In the genomic region with DNA sequence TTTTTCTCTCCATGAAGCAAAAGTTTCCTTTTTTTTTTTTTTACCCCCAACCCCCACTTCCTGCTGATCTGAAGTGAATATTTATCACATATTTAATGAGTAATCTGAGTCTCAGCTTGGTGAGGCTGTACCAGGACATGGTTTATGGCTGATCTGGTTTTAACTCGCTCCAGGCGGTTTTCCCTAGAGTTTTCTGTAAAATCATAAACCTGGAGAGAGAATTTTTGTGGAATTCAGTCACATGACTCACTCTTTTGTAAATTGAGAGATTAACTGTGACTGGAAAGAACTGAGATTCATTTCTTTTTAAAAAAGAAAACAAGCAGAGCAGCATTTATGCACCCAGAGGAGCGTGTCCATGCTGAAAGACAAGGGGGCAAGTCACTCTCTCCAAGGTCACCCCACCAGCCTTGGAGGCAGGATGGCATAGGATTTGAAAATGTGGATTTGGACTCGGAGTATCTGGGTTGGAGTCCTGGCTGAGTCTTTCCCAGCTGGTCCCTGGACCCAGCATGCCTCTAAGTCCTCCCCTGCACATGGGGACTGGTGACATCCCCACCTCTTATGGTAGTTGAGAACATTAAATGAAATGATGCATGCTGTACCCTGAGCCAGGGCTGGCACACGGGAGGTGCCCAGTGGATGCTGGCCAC, we compare ENCODE assay signal across 9 cellular contexts.
DNase-seq lines count a peak whose midpoint lies in the region; ATAC-seq and TF ChIP-seq lines count a peak whose summit lies in the region.
"Had no signal": no experiment of that assay in that cellular context is flagged by ENCODE, and none has a peak within 500 bp of the region (broad histone marks: within the 10 kb centered on the region; RNA-seq: fewer than 3 reads in every experiment).

No MANE protein-coding gene starts in this region.

- H2AFZ ChIP-seq in SK-N-SH (ENCODE audit: low read depth): peak overlapping the region; percentile 54; the same call in 1 of the 2 replicates

- CTCF ChIA-PET in SK-N-SH (lab: Yijun Ruan, JAX): no interaction called here
- CTCF ChIA-PET in CD4-positive, alpha-beta memory T cell (lab: Charles Lee; ENCODE audit: partially characterized antibody): no interaction called here

- TF ChIP-seq RAD21 in SK-N-SH (IDR thresholded peaks at IDR 0.05; ENCODE audit: low read length): no peak

- no peaks in the 10 kb centered on the region for H4K20me1 ChIP-seq in SK-N-SH (ENCODE audit: insufficient read depth)

- peak overlapping the region; percentile 71 for H3K4me2 ChIP-seq in SK-N-SH

- intact Hi-C loops in CD4-positive, alpha-beta memory T cell (cut with micrococcal nuclease): no loop called here

- no peaks in the 10 kb centered on the region for H3K27me3 ChIP-seq in SK-N-SH (ENCODE audit: insufficient read depth)
- no peaks in the 10 kb centered on the region for H3K27me3 ChIP-seq in CD4-positive, alpha-beta memory T cell (ENCODE audit: insufficient read depth, low read length)

- H3K27ac Mint-ChIP-seq in T-helper 17 cell: no peak overlapping the region
- no peak overlapping the region for H3K27ac Mint-ChIP-seq in CD4-positive, alpha-beta memory T cell

- H3K27me3 Mint-ChIP-seq in T-helper 17 cell: peaks cover 15% of the 10 kb centered on the region
- H3K27me3 Mint-ChIP-seq in CD4-positive, alpha-beta memory T cell: peaks cover 0 to 2% of the 10 kb centered on the region in 2 donors

- ATAC-seq in T-helper 17 cell: no peak
- no peak for ATAC-seq in GM18867 (IDR thresholded peaks at IDR 0.05; ENCODE audit: unreplicated experiment)

- peaks cover 62% of the 10 kb centered on the region for H3K79me2 ChIP-seq in SK-N-SH (ENCODE audit: insufficient read depth)

- peaks cover 2% of the 10 kb centered on the region for H3K36me3 Mint-ChIP-seq in T-helper 17 cell (ENCODE audit: low read depth)
- no peaks in the 10 kb centered on the region for H3K36me3 Mint-ChIP-seq in CD4-positive, alpha-beta memory T cell

- peaks cover 41% of the 10 kb centered on the region for H3F3A ChIP-seq in SK-N-SH (replicated peaks; ENCODE audit: insufficient read depth)

- H3K9me2 ChIP-seq in SK-N-SH: no peaks in the 10 kb centered on the region

- 0 out of 4 replicates have a peak overlapping the region, but pooled peaks of 1 of the 2 experiments have one; percentile 24 for H3K4me3 ChIP-seq in SK-N-SH (ENCODE audit: low read depth in 2 of 2, low read length in 1 of 2)
- H3K4me3 ChIP-seq in fibroblast of villous mesenchyme (ENCODE audit: low read depth, low read length): peak overlapping the region; percentile 17
- no peak overlapping the region for H3K4me3 ChIP-seq in CD4-positive, alpha-beta memory T cell (ENCODE audit: low read length in 2 of 2)

- no peak for TF ChIP-seq CTCF in SK-N-SH (IDR thresholded peaks at IDR 0.05)
- no peak for TF ChIP-seq CTCF in fibroblast of villous mesenchyme (IDR thresholded peaks at IDR 0.05; ENCODE audit: insufficient read depth, low read depth, low read length)

- H3K9ac ChIP-seq in SK-N-SH: peak overlapping the region; percentile 57; the same call in 1 of the 2 replicates

- no peaks in the 10 kb centered on the region for H3K9me3 Mint-ChIP-seq in CD4-positive, alpha-beta memory T cell

- H3K4me1 Mint-ChIP-seq in T-helper 17 cell: peaks cover 2% of the 10 kb centered on the region
- H3K4me1 Mint-ChIP-seq in CD4-positive, alpha-beta memory T cell: no peaks in the 10 kb centered on the region

- 12% methylated on average over 3 of the region's 5 CpGs for WGBS in SK-N-SH (ENCODE audit: low lambda C conversion rate)

- POLR2A ChIA-PET in SK-N-SH (lab: Yijun Ruan, JAX): no interaction called here
- POLR2A ChIA-PET in CD4-positive, alpha-beta memory T cell (lab: Charles Lee; ENCODE audit: partially characterized antibody): no interaction called here

- DNase-seq in ELR (ENCODE audit: low read depth): peak; percentile 95
- no peak for DNase-seq in SK-N-SH
- peak; percentile 94 for DNase-seq in fibroblast of villous mesenchyme (ENCODE audit: low read depth)
- DNase-seq in renal cortical epithelial cell (ENCODE audit: low read depth): peak; percentile 97
- DNase-seq in T-helper 17 cell: no peak
- DNase-seq in stimulated activated CD4-positive, alpha-beta T cell treated with anti-CD3 and anti-CD28 coated beads, Interleukin-4, amount 100 ng/mL, for 1 hour: no peak
- no peak for DNase-seq in CD4-positive, alpha-beta memory T cell
- DNase-seq: substantia nigra had no signal

- H3K4me1 ChIP-seq in SK-N-SH (ENCODE audit: control insufficient read depth in 1 of 2, insufficient read depth in 2 of 2, low read depth in 1 of 2, low read length in 1 of 2): peaks cover 25 to 43% of the 10 kb centered on the region in 2 experiments
- H3K4me1 ChIP-seq in CD4-positive, alpha-beta memory T cell (ENCODE audit: insufficient read depth, low read length): no peaks in the 10 kb centered on the region

- TF ChIP-seq EP300 in SK-N-SH (IDR thresholded peaks at IDR 0.05; ENCODE audit: borderline replicate concordance in 1 of 2, low read depth in 1 of 2, low read length in 1 of 2): 0 out of 4 replicates have a peak, but pooled peaks of 1 of the 2 experiments have one; percentile 10

- no peak overlapping the region for H3K4me3 Mint-ChIP-seq in T-helper 17 cell
- no peak overlapping the region for H3K4me3 Mint-ChIP-seq in CD4-positive, alpha-beta memory T cell

- H3K9me3 ChIP-seq in SK-N-SH: no peaks in the 10 kb centered on the region
- no peaks in the 10 kb centered on the region for H3K9me3 ChIP-seq in T-helper 17 cell (ENCODE audit: control insufficient read depth, low read length, poor library complexity, severe bottlenecking)
- no peaks in the 10 kb centered on the region for H3K9me3 ChIP-seq in CD4-positive, alpha-beta memory T cell (ENCODE audit: control insufficient read depth in 1 of 2, low read length in 2 of 2)

- H3K36me3 ChIP-seq in SK-N-SH (replicated peaks in 1 of 2; ENCODE audit: control insufficient read depth in 1 of 2, insufficient read depth in 2 of 2, low read length in 1 of 2): peaks cover 0 to 11% of the 10 kb centered on the region in 2 experiments
- no peaks in the 10 kb centered on the region for H3K36me3 ChIP-seq in CD4-positive, alpha-beta memory T cell (ENCODE audit: insufficient read depth, low read length)

- peak overlapping the region; percentile 78 for H3K27ac ChIP-seq in SK-N-SH (ENCODE audit: low read depth in 2 of 2, low read length in 1 of 2)
- no peak overlapping the region for H3K27ac ChIP-seq in CD4-positive, alpha-beta memory T cell (ENCODE audit: low read depth, low read length)

TF ChIP-seq in SK-N-SH, 30 proteins besides CTCF, POLR2A, EP300 and RAD21:
- TF ChIP-seq, protein P1, sequence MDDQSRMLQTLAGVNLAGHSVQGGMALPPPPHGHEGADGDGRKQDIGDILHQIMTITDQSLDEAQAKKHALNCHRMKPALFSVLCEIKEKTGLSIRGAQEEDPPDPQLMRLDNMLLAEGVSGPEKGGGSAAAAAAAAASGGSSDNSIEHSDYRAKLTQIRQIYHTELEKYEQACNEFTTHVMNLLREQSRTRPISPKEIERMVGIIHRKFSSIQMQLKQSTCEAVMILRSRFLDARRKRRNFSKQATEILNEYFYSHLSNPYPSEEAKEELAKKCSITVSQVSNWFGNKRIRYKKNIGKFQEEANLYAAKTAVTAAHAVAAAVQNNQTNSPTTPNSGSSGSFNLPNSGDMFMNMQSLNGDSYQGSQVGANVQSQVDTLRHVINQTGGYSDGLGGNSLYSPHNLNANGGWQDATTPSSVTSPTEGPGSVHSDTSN (IDR thresholded peaks at IDR 0.05): peak; percentile 55
- TF ChIP-seq TCF12 (IDR thresholded peaks at IDR 0.05) (peak; percentile 33; the same call in 1 of the 2 replicates), FOSL2 (IDR thresholded peaks at IDR 0.05; ENCODE audit: borderline replicate concordance, low read depth) (peak; percentile 31; the same call in 1 of the 2 replicates), NFIC (IDR thresholded peaks at IDR 0.05; ENCODE audit: borderline replicate concordance) (no peak)
- TF ChIP-seq, protein P2, sequence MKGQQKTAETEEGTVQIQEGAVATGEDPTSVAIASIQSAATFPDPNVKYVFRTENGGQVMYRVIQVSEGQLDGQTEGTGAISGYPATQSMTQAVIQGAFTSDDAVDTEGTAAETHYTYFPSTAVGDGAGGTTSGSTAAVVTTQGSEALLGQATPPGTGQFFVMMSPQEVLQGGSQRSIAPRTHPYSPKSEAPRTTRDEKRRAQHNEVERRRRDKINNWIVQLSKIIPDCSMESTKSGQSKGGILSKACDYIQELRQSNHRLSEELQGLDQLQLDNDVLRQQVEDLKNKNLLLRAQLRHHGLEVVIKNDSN (IDR thresholded peaks at IDR 0.05; ENCODE audit: borderline replicate concordance, low read depth): peak; percentile 75

Comparison
In these comparisons a context has a peak if more than half of its experiments do, and no peak if none do; other contexts are left out.
1. DNase-seq: peak in ELR (single experiment), fibroblast of villous mesenchyme (single experiment) and renal cortical epithelial cell (single experiment); none in SK-N-SH (single experiment), T-helper 17 cell (0 of 3), stimulated activated CD4-positive, alpha-beta T cell treated with anti-CD3 and anti-CD28 coated beads, Interleukin-4, amount 100 ng/mL, for 1 hour (single experiment) and CD4-positive, alpha-beta memory T cell (0 of 5).